In the genomic region with DNA sequence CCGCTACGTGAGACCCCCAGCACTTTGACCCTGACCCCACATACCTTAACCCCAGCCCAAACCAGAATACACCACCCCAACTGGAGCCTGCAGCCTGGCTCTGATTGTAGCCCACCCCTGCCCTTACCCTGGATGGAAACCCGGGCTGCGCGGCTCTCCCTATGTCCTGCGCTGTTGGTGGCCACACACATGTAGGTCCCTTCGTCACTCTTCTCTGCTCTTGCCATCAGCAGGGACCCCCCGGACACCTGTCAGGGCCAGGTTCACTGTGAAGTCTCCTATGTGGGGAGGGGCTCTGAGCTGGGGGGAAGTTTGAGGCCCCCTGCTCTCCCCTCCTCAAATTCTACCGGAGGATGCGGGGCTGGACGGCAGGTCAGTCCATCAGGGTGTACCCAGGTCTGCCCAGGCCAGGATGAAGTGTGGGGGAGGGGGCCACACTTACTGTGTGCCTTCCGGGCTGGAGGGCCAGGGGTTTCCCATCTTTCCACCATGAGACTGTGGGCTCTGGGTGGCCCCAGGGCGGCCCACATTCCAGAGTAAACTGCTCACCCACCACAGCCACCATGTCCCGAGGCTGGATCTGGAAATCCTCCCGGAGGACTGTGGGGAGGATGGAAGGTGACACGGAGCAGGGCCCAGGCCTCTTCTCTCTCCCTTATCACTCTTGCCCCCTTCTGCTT, we compare ENCODE assay signal across 15 cellular contexts. TPM values are rescaled to one million over a fixed set of nuclear protein-coding genes. Genes with fewer than 3 reads are reported as not detected.
DNase-seq lines count a peak whose midpoint lies in the region.
"Had no signal": no experiment of that assay in that cellular context is flagged by ENCODE, and none has a peak within 500 bp of the region (broad histone marks: within the 10 kb centered on the region; RNA-seq: fewer than 3 reads in every experiment).

No MANE protein-coding gene starts in this region.

- no peaks in the 10 kb centered on the region for H3K27me3 ChIP-seq in skeletal muscle satellite cell (ENCODE audit: control insufficient read depth, insufficient read depth, low read length)

- no peaks in the 10 kb centered on the region for H3K36me3 ChIP-seq in skeletal muscle satellite cell (ENCODE audit: insufficient read depth, low read length)

- peaks cover 56% of the 10 kb centered on the region for H3K4me1 ChIP-seq in skeletal muscle satellite cell (ENCODE audit: control insufficient read depth, insufficient read depth, low read length)

- peak overlapping the region; percentile 74 for H3K4me2 ChIP-seq in skeletal muscle satellite cell (ENCODE audit: low read length)

- no peaks in the 10 kb centered on the region for H3K9me3 ChIP-seq in skeletal muscle satellite cell (replicated peaks; ENCODE audit: low read length)

- DNase-seq in EL = peak; percentile 85
- DNase-seq in T1000 (lab: John Stamatoyannopoulos, UW) = peak; percentile 12
- DNase-seq in islet precursor cell = peak; percentile 82
- DNase-seq in effector CD8-positive, alpha-beta T cell (lab: John Stamatoyannopoulos, UW) = no peak
- DNase-seq in CD1c-positive myeloid dendritic cell (ENCODE audit: extremely low spot score) = no peak
- DNase-seq in AG08395 (ENCODE audit: low spot score) = no peak
- DNase-seq in activated CD4-positive, alpha-beta T cell treated with anti-CD3 and anti-CD28 coated beads for 4 hours = no peak
- DNase-seq: activated naive CD4-positive, alpha-beta T cell treated with anti-CD3 and anti-CD28 coated beads, Interleukin-2, amount 50 U/mL, for 16 hours; AML-193; cerebellar nuclear complex; DMS53; NCI-H1417; NCI-H510A had no signal

- peak overlapping the region; percentile 60 for H3K4me3 ChIP-seq in skeletal muscle satellite cell (ENCODE audit: low read length)

- peak overlapping the region; percentile 76 for H3K9ac ChIP-seq in skeletal muscle satellite cell (ENCODE audit: low read depth, low read length)

RNA-seq across cellular contexts. Expression of gene ROBO4, which starts 1.5 kb away (rescaled TPM):
- 5.9 and 9.1 TPM in 2 replicates for total RNA-seq in skeletal muscle satellite cell (2012; rRNA removed)

RNA-seq across cellular contexts. Expression of gene HEPN1, which starts 22.8 kb away (rescaled TPM):
- total RNA-seq in skeletal muscle satellite cell (2012; rRNA removed) = not detected in 2 replicates
- total RNA-seq: neural crest cell had no signal

RNA-seq across cellular contexts. Expression of gene ROBO3, which starts 31.0 kb away (rescaled TPM):
- total RNA-seq in skeletal muscle satellite cell (2012; rRNA removed) = 8.7 and 10.4 TPM in 2 replicates

RNA-seq across cellular contexts. Expression of gene HEPACAM, which starts 39.6 kb away (rescaled TPM):
- not detected in 2 replicates for total RNA-seq in skeletal muscle satellite cell (2012; rRNA removed)
- total RNA-seq: neural crest cell had no signal

RNA-seq across cellular contexts. Expression of gene CCDC15, which starts 57.8 kb away (rescaled TPM):
- 3.0 and 3.1 TPM in 2 replicates for total RNA-seq in skeletal muscle satellite cell (2012; rRNA removed)

Comparison
In these comparisons a context has a peak if more than half of its experiments do, and no peak if none do; other contexts are left out.
1. DNase-seq: peak in EL (single experiment), T1000 (single experiment) and islet precursor cell (single experiment); none in effector CD8-positive, alpha-beta T cell (single experiment), CD1c-positive myeloid dendritic cell (single experiment), AG08395 (single experiment) and activated CD4-positive, alpha-beta T cell treated with anti-CD3 and anti-CD28 coated beads for 4 hours (0 of 2).